Comparison of ENCODE assay signal across 8 cellular contexts in the genomic region with DNA sequence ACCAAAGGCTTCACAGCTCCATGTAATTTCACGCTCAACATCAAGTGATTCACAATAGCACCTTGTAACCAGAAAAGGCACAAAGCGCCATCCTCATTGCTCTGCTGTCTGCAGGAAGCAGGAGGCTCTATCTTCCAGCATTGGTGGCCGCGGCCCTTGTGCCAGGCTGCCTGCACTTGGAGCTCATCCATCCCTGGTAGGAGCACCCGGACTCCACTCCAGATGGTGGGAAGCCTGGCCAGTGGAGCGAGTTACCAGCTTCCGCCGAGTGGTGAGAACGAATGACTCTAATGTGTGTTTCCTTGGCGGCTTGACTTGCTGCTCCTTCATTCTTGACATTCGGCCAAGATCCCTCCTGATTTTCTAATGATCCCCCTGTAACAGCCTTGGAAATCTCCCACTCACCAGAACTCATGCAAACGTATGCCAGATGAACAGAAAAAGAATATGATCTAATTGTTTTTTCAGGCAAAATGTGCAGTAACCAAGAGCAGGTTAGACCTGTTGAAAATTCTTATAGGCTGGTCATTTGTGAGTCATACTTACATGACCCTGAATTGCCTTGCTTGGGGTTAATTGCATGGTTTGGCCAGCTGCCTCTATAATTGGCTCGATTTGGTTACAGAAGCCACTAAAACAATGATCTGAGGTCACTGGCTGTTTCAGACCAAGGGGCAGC.
DNase-seq lines count a peak whose midpoint lies in the region; TF ChIP-seq lines count a peak whose summit lies in the region.
"Had no signal": no experiment of that assay in that cellular context is flagged by ENCODE, and none has a peak within 500 bp of the region (broad histone marks: within the 10 kb centered on the region; RNA-seq: fewer than 3 reads in every experiment).

No MANE protein-coding gene starts in this region.

- 43 to 51% (median 46%) methylated on average over 11 to 13 of the region's 13 CpGs for WGBS in adrenal gland, 4 donors
- 37% methylated on average over 9 to 13 of the region's 13 CpGs for WGBS in testis, 2 donors

- H3K9me3 ChIP-seq in adrenal gland (replicated peaks in 1 of 3) (no peaks in the 10 kb centered on the region), testis (no peaks in the 10 kb centered on the region)
- no peaks in the 10 kb centered on the region for H3K9me3 ChIP-seq in effector memory CD4-positive, alpha-beta T cell (ENCODE audit: control insufficient read depth, low read length)

- TF ChIP-seq POLR2A in adrenal gland (IDR thresholded peaks at IDR 0.05): no peak
- no peak for TF ChIP-seq POLR2A in testis (IDR thresholded peaks at IDR 0.05)

- H3K4me1 ChIP-seq in adrenal gland (replicated peaks in 1 of 2) (peaks cover 8 to 15% of the 10 kb centered on the region in 2 donors), testis (peaks cover 19% of the 10 kb centered on the region)
- no peaks in the 10 kb centered on the region for H3K4me1 ChIP-seq in effector memory CD4-positive, alpha-beta T cell (ENCODE audit: control insufficient read depth, insufficient read depth, low read length, poor library complexity, severe bottlenecking)
- H3K4me1 ChIP-seq: parathyroid adenoma had no signal

- no peaks in the 10 kb centered on the region for H3K36me3 ChIP-seq in adrenal gland (replicated peaks in 1 of 2)
- no peaks in the 10 kb centered on the region for H3K36me3 ChIP-seq in testis (ENCODE audit: low read depth, missing control alignments)
- no peaks in the 10 kb centered on the region for H3K36me3 ChIP-seq in effector memory CD4-positive, alpha-beta T cell (ENCODE audit: control insufficient read depth, insufficient read depth, low read length)

- intact Hi-C loops in adrenal gland (cut with DNase I) (no loop called here), testis (cut with DNase I; ENCODE audit: low total_unique reads) (no loop called here)

- H3K27me3 ChIP-seq in adrenal gland (no peaks in the 10 kb centered on the region), testis (no peaks in the 10 kb centered on the region)
- no peaks in the 10 kb centered on the region for H3K27me3 ChIP-seq in effector memory CD4-positive, alpha-beta T cell (replicated peaks; ENCODE audit: control insufficient read depth, insufficient read depth, low read length, poor library complexity, severe bottlenecking)

- DNase-seq in LNCaP clone FGC (ENCODE audit: low read depth) (peak; percentile 25), adrenal gland (peak; percentile 54 to 88 (median 79)), iPS-NIHi11 (ENCODE audit: low spot score) (peak; percentile 26), testis (peak; percentile 21), SKM-1 treated with dmso at 0.1 percent for 144 hours (lab: John Stamatoyannopoulos, UW; ENCODE audit: unreplicated experiment) (no peak)
- no peak for DNase-seq in effector CD8-positive, alpha-beta T cell (lab: John Stamatoyannopoulos, UW)
- DNase-seq in effector memory CD4-positive, alpha-beta T cell: no peak

- H3K27ac ChIP-seq in adrenal gland (peak overlapping the region in 4 of 5 donors; percentile 24 to 67 (median 58)), testis (no peak overlapping the region)
- H3K27ac ChIP-seq in effector memory CD4-positive, alpha-beta T cell (ENCODE audit: insufficient read depth, low read length, poor library complexity, severe bottlenecking): no peak overlapping the region
- H3K27ac ChIP-seq: parathyroid adenoma had no signal

- no peak for TF ChIP-seq CTCF in LNCaP clone FGC (IDR thresholded peaks at IDR 0.05; ENCODE audit: control insufficient read depth, extremely low read depth, insufficient read depth)
- TF ChIP-seq CTCF in adrenal gland (IDR thresholded peaks at IDR 0.05): no peak
- no peak for TF ChIP-seq CTCF in testis (IDR thresholded peaks at IDR 0.05)

- H3K4me3 ChIP-seq in LNCaP clone FGC (ENCODE audit: low read depth, low read length): no peak overlapping the region
- no peak overlapping the region for H3K4me3 ChIP-seq in adrenal gland
- H3K4me3 ChIP-seq in testis: no peak overlapping the region
- no peak overlapping the region for H3K4me3 ChIP-seq in effector memory CD4-positive, alpha-beta T cell (ENCODE audit: insufficient read depth, low read depth, low read length, poor library complexity, severe bottlenecking)

Comparison
In these comparisons a context has a peak if more than half of its experiments do, and no peak if none do; other contexts are left out.
1. DNase-seq: peak in LNCaP clone FGC (single experiment), adrenal gland (7 of 7), iPS-NIHi11 (single experiment) and testis (single experiment); none in effector CD8-positive, alpha-beta T cell (single experiment), effector memory CD4-positive, alpha-beta T cell (0 of 3) and SKM-1 treated with dmso at 0.1 percent for 144 hours (single experiment).
2. H3K27ac ChIP-seq: peak in adrenal gland (4 of 5); none in testis (0 of 2) and effector memory CD4-positive, alpha-beta T cell (single experiment).